ENCODE assay signal across 8 cellular contexts in the genomic region with DNA sequence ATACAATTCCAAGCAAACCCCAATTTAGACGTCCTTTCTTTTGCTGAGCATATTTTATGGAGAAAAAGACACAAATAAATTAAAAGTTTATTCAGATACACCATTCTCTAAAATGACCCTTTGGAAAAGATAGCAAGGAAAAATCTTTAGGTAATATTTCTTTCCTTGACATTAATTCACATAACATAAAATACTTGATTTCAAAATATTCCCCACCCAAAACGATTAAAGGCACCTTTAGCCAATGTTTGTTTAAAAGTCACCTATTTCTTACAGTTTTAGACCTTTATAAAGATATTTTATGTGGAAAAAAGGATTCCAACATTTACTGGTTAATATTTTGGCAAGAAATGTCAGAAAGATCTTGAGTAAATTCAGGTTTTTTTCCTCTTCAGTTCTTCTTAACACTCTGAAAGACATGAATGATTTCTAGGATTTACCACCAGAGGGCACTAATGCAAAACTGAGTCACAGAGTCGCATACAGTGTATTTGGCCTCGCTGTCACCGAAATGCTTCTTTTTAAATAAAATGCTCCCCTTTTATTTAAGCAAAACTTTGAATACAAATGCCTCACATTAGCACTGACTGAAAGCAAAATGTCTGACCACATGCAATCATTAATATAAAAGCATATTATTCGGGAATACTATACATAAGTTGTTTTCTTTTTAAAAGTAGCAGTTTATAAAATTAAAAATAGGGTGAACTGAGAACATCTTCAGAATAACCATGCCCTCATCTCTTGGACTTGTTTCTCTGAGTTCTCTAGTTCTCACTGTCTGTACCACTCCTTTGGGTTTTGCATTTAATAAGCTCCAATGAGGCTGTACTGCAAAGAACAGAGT.
DNase-seq lines count a peak whose midpoint lies in the region; TF ChIP-seq lines count a peak whose summit lies in the region.

No MANE protein-coding gene starts in this region.

- TF ChIP-seq CTCF in HL-60 (IDR thresholded peaks at IDR 0.05; ENCODE audit: insufficient read depth, low read length): peak; percentile 39
- peak; percentile 70 for TF ChIP-seq CTCF in brain microvascular endothelial cell (IDR thresholded peaks at IDR 0.05; ENCODE audit: low read depth, low read length, missing control alignments)
- peak; percentile 55 to 75 (median 59) for TF ChIP-seq CTCF in tibial nerve (IDR thresholded peaks at IDR 0.05)

- TF ChIP-seq POLR2A in tibial nerve (IDR thresholded peaks at IDR 0.05): no peak

- CTCF ChIA-PET in activated CD4-positive, alpha-beta memory T cell treated with anti-CD3 and anti-CD28 coated beads for 36 hours (lab: Charles Lee): interaction anchor here (0.6 to 3.9 kb wide), 23 partner anchors 8 to 302 kb away, joined by 3 to 32 read pairs (median 4); no protein-coding TSS in a partner anchor

- H3K27ac Mint-ChIP-seq in activated CD4-positive, alpha-beta memory T cell treated with anti-CD3 and anti-CD28 coated beads for 36 hours: no peak overlapping the region

- H3K4me3 ChIP-seq in HL-60 (replicated peaks; ENCODE audit: insufficient read depth, low read length) (no peak overlapping the region), brain microvascular endothelial cell (ENCODE audit: low read depth, low read length) (no peak overlapping the region), tibial nerve (no peak overlapping the region)

- H3K27me3 ChIP-seq in HL-60 (ENCODE audit: insufficient read depth, poor library complexity, severe bottlenecking) (no peaks in the 10 kb centered on the region), brain microvascular endothelial cell (replicated peaks) (no peaks in the 10 kb centered on the region), tibial nerve (no peaks in the 10 kb centered on the region)

- H3K27ac ChIP-seq in HL-60 (replicated peaks) (no peak overlapping the region), brain microvascular endothelial cell (no peak overlapping the region), tibial nerve (no peak overlapping the region)

- H3K9me3 ChIP-seq in tibial nerve: no peaks in the 10 kb centered on the region

- POLR2A ChIA-PET in activated CD4-positive, alpha-beta memory T cell treated with anti-CD3 and anti-CD28 coated beads for 36 hours (lab: Charles Lee): no interaction called here

- H3K4me1 ChIP-seq in tibial nerve: no peaks in the 10 kb centered on the region

- H3K36me3 ChIP-seq in brain microvascular endothelial cell (replicated peaks) (no peaks in the 10 kb centered on the region), tibial nerve (no peaks in the 10 kb centered on the region)

- in situ Hi-C loops in brain microvascular endothelial cell (cut with HindIII; ENCODE audit: low pct_ligation_motif_present, low sequenced_read_pairs): no loop called here

- intact Hi-C loops in activated CD4-positive, alpha-beta memory T cell treated with anti-CD3 and anti-CD28 coated beads for 36 hours (cut with micrococcal nuclease): loop anchor here (2.0 kb wide), 1 partner anchor 142 kb away; no protein-coding TSS in a partner anchor

- 33% methylated on average over 6 of the region's 6 CpGs for WGBS in tibial nerve, 2 donors

- DNase-seq in DMS153 treated with DMSO at 0.1 percent for 48 hours (lab: John Stamatoyannopoulos, UW; ENCODE audit: unreplicated experiment) (peak; percentile 60), HL-60 (ENCODE audit: low read depth in 1 of 2, low spot score in 1 of 2) (peak; percentile 51 to 52), NCI-H82 treated with DMSO at 0.1 percent for 48 hours (lab: John Stamatoyannopoulos, UW; ENCODE audit: unreplicated experiment) (peak; percentile 17), brain microvascular endothelial cell (peak; percentile 49), kidney tubule cell (ENCODE audit: low spot score) (peak; percentile 61), tibial nerve (ENCODE audit: low spot score in 2 of 2) (peak in 1 of 2 donors; percentile 15)
- no peak for DNase-seq in activated CD4-positive, alpha-beta memory T cell treated with anti-CD3 and anti-CD28 coated beads for 36 hours
- no peak for DNase-seq in activated CD4-positive, alpha-beta T cell treated with anti-CD3 and anti-CD28 coated beads for 1 hour

- H3K4me1 Mint-ChIP-seq in activated CD4-positive, alpha-beta memory T cell treated with anti-CD3 and anti-CD28 coated beads for 36 hours (ENCODE audit: low read depth): peaks cover 4% of the 10 kb centered on the region

- peaks cover 5% of the 10 kb centered on the region for H3K27me3 Mint-ChIP-seq in activated CD4-positive, alpha-beta memory T cell treated with anti-CD3 and anti-CD28 coated beads for 36 hours

- TF ChIP-seq EP300 in tibial nerve (IDR thresholded peaks at IDR 0.05): no peak

- no peaks in the 10 kb centered on the region for H3K36me3 Mint-ChIP-seq in activated CD4-positive, alpha-beta memory T cell treated with anti-CD3 and anti-CD28 coated beads for 36 hours

- H3K9me3 Mint-ChIP-seq in activated CD4-positive, alpha-beta memory T cell treated with anti-CD3 and anti-CD28 coated beads for 36 hours: no peaks in the 10 kb centered on the region

- H3K4me3 Mint-ChIP-seq in activated CD4-positive, alpha-beta memory T cell treated with anti-CD3 and anti-CD28 coated beads for 36 hours: no peak overlapping the region

Comparison
In these comparisons a context has a peak if more than half of its experiments do, and no peak if none do; other contexts are left out.
1. DNase-seq: peak in DMS153 treated with DMSO at 0.1 percent for 48 hours (single experiment), HL-60 (2 of 2), NCI-H82 treated with DMSO at 0.1 percent for 48 hours (single experiment), brain microvascular endothelial cell (single experiment) and kidney tubule cell (single experiment); none in activated CD4-positive, alpha-beta memory T cell treated with anti-CD3 and anti-CD28 coated beads for 36 hours (single experiment) and activated CD4-positive, alpha-beta T cell treated with anti-CD3 and anti-CD28 coated beads for 1 hour (single experiment).
2. Peak in every context shown above with its lines, with median percentiles within 50 percentile points of each other: CTCF ChIP-seq.